Comparison of ENCODE assay signal across 17 cellular contexts in genomic region chr2:54587439-54588016, GRCh38.
DNase-seq lines count a peak whose midpoint lies in the region; ATAC-seq, FAIRE-seq and TF ChIP-seq lines count a peak whose summit lies in the region.
"Had no signal": no experiment of that assay in that cellular context is flagged by ENCODE, and none has a peak within 500 bp of the region (broad histone marks: within the 10 kb centered on the region; RNA-seq: fewer than 3 reads in every experiment).

No MANE protein-coding gene starts in this region.

- peaks cover 15 to 78% of the 10 kb centered on the region in 2 experiments; a peak in 4 of 5 replicates for H3K4me1 ChIP-seq in K562 (replicated peaks in 1 of 2; ENCODE audit: control insufficient read depth in 2 of 2, insufficient read depth in 2 of 2, low read length in 2 of 2)

- BruUV-seq in K562 (replicated peaks; lab: Mats Ljungman, UMichigan), result no TSS peak

- no peak overlapping the region for H3K4me2 ChIP-seq in K562 (ENCODE audit: insufficient read depth, low read length)

- H2AFZ ChIP-seq in K562 (ENCODE audit: low read depth, low read length), result no peak overlapping the region

- in situ Hi-C loops in K562 (cut with MboI), result no loop called here
- in situ Hi-C loops in ACHN (cut with HindIII; ENCODE audit: low pct_ligation_motif_present, low pct_unique_long_range_greater_than_20kb, low sequenced_read_pairs), result no loop called here

- no peak for TF ChIP-seq POLR2A in GM12891 (IDR thresholded peaks at IDR 0.05; ENCODE audit: low read depth, low read length)
- no peak for TF ChIP-seq POLR2A in K562 (conservative IDR thresholded peaks at IDR 0.05)

- H4K20me1 ChIP-seq in K562 (replicated peaks; ENCODE audit: control insufficient read depth, insufficient read depth, low read length), result peaks cover 4% of the 10 kb centered on the region

- H3K9me1 ChIP-seq in K562 (ENCODE audit: control insufficient read depth, insufficient read depth, low read length), result peaks cover 4% of the 10 kb centered on the region

- no peak for TF ChIP-seq RAD21 in K562 (CRISPR knock-in tag; conservative IDR thresholded peaks at IDR 0.05 in 1 of 2, IDR thresholded peaks at IDR 0.05 in 1 of 2)

- H3K27ac ChIP-seq in K562 (ENCODE audit: extremely low read depth, low read depth, low read length) (no peak overlapping the region; the same call in 2 of the 3 replicates), substantia nigra (ENCODE audit: low read depth, low read length, poor library complexity, severe bottlenecking) (no peak overlapping the region)
- H3K27ac ChIP-seq: suprapubic skin had no signal

- H3K27ac Mint-ChIP-seq in T-helper 2 cell treated with Interferon-gamma antibody and Interleukin-4, amounts not matched to agents 5 μg/mL and 100 μg/mL, for 36 hours, result peak overlapping the region; percentile 71
- H3K27ac Mint-ChIP-seq in natural killer cell, result peak overlapping the region; percentile 12 to 72

- ATAC-seq in K562, result no peak
- ATAC-seq in natural killer cell, result no peak
- ATAC-seq: Panc1 had no signal

- H3K79me2 ChIP-seq in K562 (ENCODE audit: control insufficient read depth, insufficient read depth, low read length), result peaks cover 80% of the 10 kb centered on the region

- no peak overlapping the region for H3K4me3 ChIP-seq in K562
- H3K4me3 ChIP-seq: coronary artery, esophagus muscularis mucosa, suprapubic skin had no signal

- H3K36me3 Mint-ChIP-seq in T-helper 2 cell treated with Interferon-gamma antibody and Interleukin-4, amounts not matched to agents 5 μg/mL and 100 μg/mL, for 36 hours (ENCODE audit: low read depth), result peaks cover 32% of the 10 kb centered on the region
- H3K36me3 Mint-ChIP-seq in natural killer cell, result no peaks in the 10 kb centered on the region

- TF ChIP-seq CTCF in K562 (IDR thresholded peaks at IDR 0.05 in 2 of 3, conservative IDR thresholded peaks at IDR 0.05 in 1 of 3; ENCODE audit: insufficient read depth in 2 of 3, low read depth in 1 of 3, low read length in 3 of 3) (no peak), natural killer cell (IDR thresholded peaks at IDR 0.05) (no peak)

- peak overlapping the region; percentile 48 for H3K4me3 Mint-ChIP-seq in T-helper 2 cell treated with Interferon-gamma antibody and Interleukin-4, amounts not matched to agents 5 μg/mL and 100 μg/mL, for 36 hours
- peak overlapping the region; percentile 51 for H3K4me3 Mint-ChIP-seq in natural killer cell

- peak overlapping the region in 1 of 2 experiments; percentile 23; a peak in 1 of 4 replicates for H3K9ac ChIP-seq in K562 (ENCODE audit: insufficient read depth in 1 of 2, low read depth in 2 of 2, low read length in 2 of 2)

- FAIRE-seq in GM12891 (lab: Jason Lieb, UNC) (peak; percentile 23), K562 (lab: Jason Lieb, UNC) (no peak)
- FAIRE-seq: H1 had no signal

- no peaks in the 10 kb centered on the region for H3K27me3 Mint-ChIP-seq in T-helper 2 cell treated with Interferon-gamma antibody and Interleukin-4, amounts not matched to agents 5 μg/mL and 100 μg/mL, for 36 hours (ENCODE audit: low read depth)
- peaks cover 0 to 9% of the 10 kb centered on the region in 2 donors for H3K27me3 Mint-ChIP-seq in natural killer cell (ENCODE audit: low read depth in 2 of 2)

- TF ChIP-seq EP300 in K562 (IDR thresholded peaks at IDR 0.05; ENCODE audit: low read length), result no peak

- DNase-seq in T-helper 2 cell treated with Interferon-gamma antibody and Interleukin-4, amounts not matched to agents 5 μg/mL and 100 μg/mL, for 36 hours (ENCODE audit: low spot score), result no peak
- DNase-seq in T-helper 2 cell (no peak), GM12891 (ENCODE audit: insufficient read length, low spot score) (no peak), K562 (ENCODE audit: extremely low read depth in 1 of 4, low spot score in 3 of 4) (no peak), natural killer cell (no peak), ecto neural progenitor cell (ENCODE audit: low spot score) (no peak), ACHN (no peak), substantia nigra (lab: John Stamatoyannopoulos, UW) (no peak)
- DNase-seq: amygdala, NCI-H187 treated with DMSO at 0.1 percent for 48 hours, NCI-H524 treated with DMSO at 0.1 percent for 48 hours, T-helper 9 cell had no signal

- intact Hi-C loops in K562 (cut with micrococcal nuclease) (no loop called here), natural killer cell (cut with micrococcal nuclease) (no loop called here)

- no peaks in the 10 kb centered on the region for H3K9me3 Mint-ChIP-seq in T-helper 2 cell treated with Interferon-gamma antibody and Interleukin-4, amounts not matched to agents 5 μg/mL and 100 μg/mL, for 36 hours
- H3K9me3 Mint-ChIP-seq in natural killer cell, result no peaks in the 10 kb centered on the region

- no peaks in the 10 kb centered on the region for H3K27me3 ChIP-seq in K562 (ENCODE audit: control insufficient read depth in 2 of 2, insufficient read depth in 2 of 2, low read length in 2 of 2)
- H3K27me3 ChIP-seq: esophagus muscularis mucosa, suprapubic skin had no signal

- peaks cover 85% of the 10 kb centered on the region for H3K4me1 Mint-ChIP-seq in T-helper 2 cell treated with Interferon-gamma antibody and Interleukin-4, amounts not matched to agents 5 μg/mL and 100 μg/mL, for 36 hours (ENCODE audit: low read depth)
- peaks cover 65 to 70% of the 10 kb centered on the region in 2 donors for H3K4me1 Mint-ChIP-seq in natural killer cell

- H3K9me3 ChIP-seq in K562 (replicated peaks; ENCODE audit: control insufficient read depth, insufficient read depth, low read depth, low read length), result no peaks in the 10 kb centered on the region
- H3K9me3 ChIP-seq: esophagus muscularis mucosa, suprapubic skin had no signal

- H3K36me3 ChIP-seq in K562 (ENCODE audit: control insufficient read depth, insufficient read depth, low read length), result 0 out of 3 replicates have a peak, but pooled peaks cover under 1% of the 10 kb centered on the region
- H3K36me3 ChIP-seq: suprapubic skin had no signal

- POLR2A ChIA-PET in K562 (lab: Yijun Ruan, JAX), result interaction anchor here (0.5 to 2.1 kb wide), 4 partner anchors 11 to 616 kb away, joined by 3 to 6 read pairs (median 4); partner anchors contain the start of gene PSME4

- CTCF ChIA-PET in K562 (lab: Yijun Ruan, JAX; ENCODE audit: low intra/inter-chr PET ratio), result no interaction called here

- 74% methylated on average over 5 of the region's 5 CpGs for WGBS in K562 (ENCODE audit: insufficient coverage, low coverage, missing lambda C conversion rate)

TF ChIP-seq in GM12891, 5 proteins besides CTCF, POLR2A, EP300 and RAD21:
- no peak for TF ChIP-seq TAF1 (IDR thresholded peaks at IDR 0.05; ENCODE audit: low read depth, low read length)
- no peak for TF ChIP-seq POU2F2 (IDR thresholded peaks at IDR 0.05; ENCODE audit: low read depth, low read length)
- TF ChIP-seq POLR2AphosphoS5 (IDR thresholded peaks at IDR 0.05; ENCODE audit: low read depth, low read length), result no peak
- TF ChIP-seq SPI1 (IDR thresholded peaks at IDR 0.05; ENCODE audit: low read depth, low read length), result no peak
- no peak for TF ChIP-seq PAX5 (IDR thresholded peaks at IDR 0.05; ENCODE audit: insufficient read depth, low read length, severe bottlenecking)
TF ChIP-seq in GM12891: peak in this region for 0.

TF ChIP-seq in K562, 482 proteins besides CTCF, POLR2A, EP300 and RAD21:
- TF ChIP-seq MYNN (IDR thresholded peaks at IDR 0.05), result peak; percentile 89
- TF ChIP-seq MYNN (CRISPR knock-in tag; IDR thresholded peaks at IDR 0.05), result no peak
- no peak for TF ChIP-seq MBD2 (IDR thresholded peaks at IDR 0.05; ENCODE audit: borderline replicate concordance, low read depth)
- TF ChIP-seq NFIC (IDR thresholded peaks at IDR 0.05), result no peak
- TF ChIP-seq FOSL1 (tag; conservative IDR thresholded peaks at IDR 0.05), result no peak
- no peak for TF ChIP-seq FOXM1 (IDR thresholded peaks at IDR 0.05; ENCODE audit: low read depth)
- no peak for TF ChIP-seq FOXM1 (CRISPR knock-in tag; IDR thresholded peaks at IDR 0.05; ENCODE audit: low read depth)
- no peak for TF ChIP-seq MAFG (tag; conservative IDR thresholded peaks at IDR 0.05)
- no peak for TF ChIP-seq ZC3H4 (CRISPR knock-in tag; IDR thresholded peaks at IDR 0.05; ENCODE audit: borderline replicate concordance)
- no peak for TF ChIP-seq HNRNPUL1 (IDR thresholded peaks at IDR 0.05; ENCODE audit: low read length)
- no peak for TF ChIP-seq STAT5A (IDR thresholded peaks at IDR 0.05; ENCODE audit: borderline replicate concordance, low read length)
- no peak for TF ChIP-seq PTRF (tag; IDR thresholded peaks at IDR 0.05)
- TF ChIP-seq PKNOX1 (IDR thresholded peaks at IDR 0.05), result 0 out of 2 replicates have a peak, but pooled peaks have one; percentile 38
- TF ChIP-seq, protein P1, sequence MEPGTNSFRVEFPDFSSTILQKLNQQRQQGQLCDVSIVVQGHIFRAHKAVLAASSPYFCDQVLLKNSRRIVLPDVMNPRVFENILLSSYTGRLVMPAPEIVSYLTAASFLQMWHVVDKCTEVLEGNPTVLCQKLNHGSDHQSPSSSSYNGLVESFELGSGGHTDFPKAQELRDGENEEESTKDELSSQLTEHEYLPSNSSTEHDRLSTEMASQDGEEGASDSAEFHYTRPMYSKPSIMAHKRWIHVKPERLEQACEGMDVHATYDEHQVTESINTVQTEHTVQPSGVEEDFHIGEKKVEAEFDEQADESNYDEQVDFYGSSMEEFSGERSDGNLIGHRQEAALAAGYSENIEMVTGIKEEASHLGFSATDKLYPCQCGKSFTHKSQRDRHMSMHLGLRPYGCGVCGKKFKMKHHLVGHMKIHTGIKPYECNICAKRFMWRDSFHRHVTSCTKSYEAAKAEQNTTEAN (CRISPR knock-in tag; IDR thresholded peaks at IDR 0.05), result no peak
